Comparison of ENCODE assay signal across 1 cellular context in genomic region chr9:105445203-105445881, GRCh38.
A peak's percentile ranks its signal among the peaks of the same experiment; 100 is the strongest.
TF ChIP-seq lines count a peak whose summit lies in the region.

No MANE protein-coding gene starts in this region.

TF ChIP-seq in K562, 482 proteins besides CTCF, POLR2A, EP300 and RAD21:
- 0 out of 2 replicates have a peak, but pooled peaks have one; percentile 25 for TF ChIP-seq PKNOX1 (IDR thresholded peaks at IDR 0.05)
- TF ChIP-seq ZBTB17 (CRISPR knock-in tag; IDR thresholded peaks at IDR 0.05): no peak
